In the genomic region with DNA sequence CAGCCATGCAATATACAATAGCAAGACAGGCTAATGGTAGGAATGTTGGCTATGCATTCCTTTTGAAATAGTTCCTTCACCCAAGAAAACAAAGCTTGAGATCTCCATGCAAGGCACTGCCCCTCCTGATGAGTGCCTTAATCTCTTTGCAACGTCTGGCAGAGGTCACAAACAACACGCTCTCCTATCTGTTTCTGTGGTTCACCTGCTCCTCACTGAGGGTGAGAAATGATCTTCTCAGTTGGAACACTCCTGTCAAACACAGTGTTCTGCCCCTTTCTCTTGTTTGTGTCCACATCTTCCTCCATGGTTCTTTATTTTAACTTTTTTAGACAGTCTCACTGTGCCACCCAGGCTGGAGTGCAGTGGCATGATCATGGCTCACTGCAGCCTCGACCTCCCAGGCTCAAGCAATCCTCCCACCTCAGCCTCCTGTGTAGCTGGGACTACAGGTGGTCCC, we compare ENCODE assay signal across 1 cellular context.
TF ChIP-seq lines count a peak whose summit lies in the region.

No MANE protein-coding gene starts in this region.

TF ChIP-seq in H1, 55 proteins besides CTCF, POLR2A, EP300 and RAD21:
- TF ChIP-seq SRF (IDR thresholded peaks at IDR 0.05; ENCODE audit: low read depth, low read length) (no peak), TEAD4 (IDR thresholded peaks at IDR 0.05; ENCODE audit: low read depth, low read length) (0 out of 2 replicates have a peak, but pooled peaks have one; percentile 45)
